Comparison of ENCODE assay signal across 8 cellular contexts in the genomic region with DNA sequence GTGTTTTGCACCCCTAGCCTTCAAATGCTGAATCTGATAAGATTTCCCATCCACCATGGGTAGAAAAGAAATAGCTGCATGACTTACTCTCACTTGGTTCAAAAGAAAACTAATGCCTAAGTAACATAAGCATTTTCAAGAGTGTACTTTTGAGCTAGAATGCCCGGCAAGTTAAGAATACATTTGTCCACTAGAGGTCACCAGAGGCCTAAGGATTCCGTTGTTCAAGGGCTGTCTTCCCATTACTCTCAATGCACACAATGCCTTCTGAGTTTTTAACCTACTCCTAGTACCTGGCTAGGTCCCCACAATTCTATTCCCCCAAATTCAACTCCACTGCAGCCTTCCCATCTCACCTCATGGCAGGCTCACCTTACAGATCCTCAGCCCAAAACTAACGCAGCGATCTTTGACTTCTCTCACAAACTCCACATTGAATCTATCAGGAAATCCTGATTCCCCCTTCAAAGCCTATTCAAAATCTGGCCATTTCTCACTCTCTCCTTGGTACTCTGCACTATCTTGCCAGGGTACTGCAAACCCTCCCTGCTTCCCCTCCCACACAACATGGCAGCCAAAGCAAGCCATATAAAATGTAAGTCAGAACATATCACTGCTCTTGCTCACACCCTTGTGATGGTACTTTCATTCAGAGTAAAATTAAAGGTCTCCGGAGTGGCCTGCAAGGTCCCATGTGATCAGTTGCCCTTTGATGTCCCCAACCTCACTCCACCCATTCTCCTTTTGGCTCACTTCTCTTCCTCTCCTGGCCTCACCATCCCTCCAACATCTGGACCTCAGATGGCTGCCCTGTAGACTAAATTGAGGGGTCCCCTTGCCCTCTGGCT. TPM values are rescaled to one million over a fixed set of nuclear protein-coding genes. Genes with fewer than 3 reads are reported as not detected.
A peak's percentile ranks its signal among the peaks of the same experiment; 100 is the strongest.
DNase-seq lines count a peak whose midpoint lies in the region; ATAC-seq and TF ChIP-seq lines count a peak whose summit lies in the region.

No MANE protein-coding gene starts in this region.

- no peak overlapping the region for H3K9ac ChIP-seq in adipocyte (ENCODE audit: low read length)

- no peak overlapping the region for H3K27ac Mint-ChIP-seq in activated T-cell treated with anti-CD3 and anti-CD28 coated beads, Interleukin-2, amount 50 U/mL, for 24 hours

- H3K4me3 Mint-ChIP-seq in activated T-cell treated with anti-CD3 and anti-CD28 coated beads, Interleukin-2, amount 50 U/mL, for 24 hours, result no peak overlapping the region

- no peaks in the 10 kb centered on the region for H3K9me3 Mint-ChIP-seq in activated T-cell treated with anti-CD3 and anti-CD28 coated beads, Interleukin-2, amount 50 U/mL, for 24 hours

- H3K27ac ChIP-seq in RWPE2 (ENCODE audit: poor library complexity, severe bottlenecking) (no peak overlapping the region), left ventricle myocardium inferior (replicated peaks) (peak overlapping the region; percentile 6)

- ATAC-seq in HG02588 (IDR thresholded peaks at IDR 0.05; ENCODE audit: unreplicated experiment) (peak; percentile 92), RWPE2 (ENCODE audit: low read depth) (peak; percentile 96), sciatic nerve (peak; percentile 91)

- H3K4me1 ChIP-seq in RWPE2 (ENCODE audit: insufficient read depth, poor library complexity, severe bottlenecking) (no peaks in the 10 kb centered on the region), adipocyte (ENCODE audit: control insufficient read depth, insufficient read depth, low read length) (peaks cover 3% of the 10 kb centered on the region), left ventricle myocardium inferior (peaks cover 5% of the 10 kb centered on the region)

- no peaks in the 10 kb centered on the region for H3K27me3 Mint-ChIP-seq in activated T-cell treated with anti-CD3 and anti-CD28 coated beads, Interleukin-2, amount 50 U/mL, for 24 hours

- intact Hi-C loops in left ventricle myocardium inferior (cut with micrococcal nuclease), result loop anchor here (5.0 kb wide), 1 partner anchor 910 kb away; no protein-coding TSS in a partner anchor
- intact Hi-C loops in sciatic nerve (cut with DNase I), result loop anchor here (10.0 kb wide), 2 partner anchors 68 to 908 kb away; a partner anchor contains a TSS

- H3K9me3 ChIP-seq in RWPE2 (ENCODE audit: severe bottlenecking) (no peaks in the 10 kb centered on the region), adipocyte (ENCODE audit: control insufficient read depth, low read length) (no peaks in the 10 kb centered on the region), left ventricle myocardium inferior (replicated peaks) (no peaks in the 10 kb centered on the region)

- TF ChIP-seq CTCF in RWPE2 (IDR thresholded peaks at IDR 0.05; ENCODE audit: poor library complexity, severe bottlenecking) (peak; percentile 95), left ventricle myocardium inferior (IDR thresholded peaks at IDR 0.05; ENCODE audit: borderline replicate concordance) (peak; percentile 87)

- DNase-seq in activated T-cell treated with anti-CD3 and anti-CD28 coated beads for 1 hour (ENCODE audit: low read depth), result peak; percentile 24
- DNase-seq in activated T-cell treated with anti-CD3 and anti-CD28 coated beads, Interleukin-2, amount 50 U/mL, for 24 hours, result no peak
- DNase-seq in NAMALWA (ENCODE audit: low spot score), result peak; percentile 85
- no peak for DNase-seq in RWPE2 (ENCODE audit: low spot score)
- DNase-seq in adipocyte (ENCODE audit: low read depth), result peak; percentile 92
- no peak for DNase-seq in left ventricle myocardium inferior
- no peak for DNase-seq in sciatic nerve (ENCODE audit: low spot score)

- H3K27me3 ChIP-seq in RWPE2 (ENCODE audit: insufficient read depth, poor library complexity, severe bottlenecking) (no peaks in the 10 kb centered on the region), adipocyte (replicated peaks; ENCODE audit: control insufficient read depth, insufficient read depth, low read length) (no peaks in the 10 kb centered on the region), left ventricle myocardium inferior (ENCODE audit: low read depth) (no peaks in the 10 kb centered on the region)

- H3K4me3 ChIP-seq in RWPE2 (ENCODE audit: severe bottlenecking) (no peak overlapping the region), adipocyte (ENCODE audit: low read length) (no peak overlapping the region), left ventricle myocardium inferior (no peak overlapping the region)

- peaks cover 80% of the 10 kb centered on the region for H3K36me3 ChIP-seq in RWPE2 (ENCODE audit: low read depth)
- peaks cover 37% of the 10 kb centered on the region for H3K36me3 ChIP-seq in adipocyte (ENCODE audit: control insufficient read depth, insufficient read depth, low read length, severe bottlenecking)
- peaks cover 70% of the 10 kb centered on the region for H3K36me3 ChIP-seq in left ventricle myocardium inferior

- H3K4me1 Mint-ChIP-seq in activated T-cell treated with anti-CD3 and anti-CD28 coated beads, Interleukin-2, amount 50 U/mL, for 24 hours (ENCODE audit: low read depth), result peaks cover 39% of the 10 kb centered on the region

- H3K36me3 Mint-ChIP-seq in activated T-cell treated with anti-CD3 and anti-CD28 coated beads, Interleukin-2, amount 50 U/mL, for 24 hours (ENCODE audit: low read depth), result peaks cover 36% of the 10 kb centered on the region

RNA-seq across cellular contexts. Expression of a gene that starts 13.4 kb away (rescaled TPM):
- 234 TPM for total RNA-seq in left ventricle myocardium inferior
- total RNA-seq in sciatic nerve, result 29.2 TPM

RNA-seq across cellular contexts. Expression of a gene that starts 47.3 kb away (rescaled TPM):
- total RNA-seq in left ventricle myocardium inferior, result 15.3 TPM
- total RNA-seq in sciatic nerve, result 31.4 TPM

Comparison
In these comparisons a context has a peak if more than half of its experiments do, and no peak if none do; other contexts are left out.
1. DNase-seq: peak in activated T-cell treated with anti-CD3 and anti-CD28 coated beads for 1 hour (single experiment), NAMALWA (single experiment) and adipocyte (single experiment); none in activated T-cell treated with anti-CD3 and anti-CD28 coated beads, Interleukin-2, amount 50 U/mL, for 24 hours (single experiment), RWPE2 (single experiment), left ventricle myocardium inferior (single experiment) and sciatic nerve (single experiment).
2. Peak in every context shown above with its lines, with median percentiles within 50 percentile points of each other: ATAC-seq.